ENCODE assay signal across 1 cellular context in genomic region chr16:1090620-1091587, GRCh38.
A peak's percentile ranks its signal among the peaks of the same experiment; 100 is the strongest.
TF ChIP-seq lines count a peak whose summit lies in the region.

No MANE protein-coding gene starts in this region.

TF ChIP-seq in HepG2, 621 proteins besides CTCF, POLR2A, EP300 and RAD21 (continued from another document and continues in another):
- TF ChIP-seq ZGPAT (CRISPR knock-in tag; IDR thresholded peaks at IDR 0.05) (peak; percentile 38), RBFOX2 (IDR thresholded peaks at IDR 0.05; ENCODE audit: low read depth, low read length) (0 out of 2 replicates have a peak, but pooled peaks have one; percentile 21), ZNF142 (CRISPR knock-in tag; IDR thresholded peaks at IDR 0.05) (no peak), ZNF724P (CRISPR knock-in tag; IDR thresholded peaks at IDR 0.05; ENCODE audit: borderline replicate concordance) (peak; percentile 77; the same call in 1 of the 2 replicates), HMGXB4 (CRISPR knock-in tag; IDR thresholded peaks at IDR 0.05; ENCODE audit: borderline replicate concordance in 1 of 2, low read depth in 1 of 2) (peak in 1 of 2 experiments; percentile 32; a peak in 2 of 4 replicates), HOMEZ (CRISPR knock-in tag; IDR thresholded peaks at IDR 0.05; ENCODE audit: low read depth) (no peak), ZNF496 (CRISPR knock-in tag; IDR thresholded peaks at IDR 0.05; ENCODE audit: insufficient replicate concordance) (no peak), KLF6 (CRISPR knock-in tag; IDR thresholded peaks at IDR 0.05) (peak; percentile 13; the same call in 1 of the 2 replicates), MYC (CRISPR knock-in tag; IDR thresholded peaks at IDR 0.05; ENCODE audit: borderline replicate concordance) (peak; percentile 87; the same call in 1 of the 2 replicates), REST (IDR thresholded peaks at IDR 0.05; ENCODE audit: borderline replicate concordance in 1 of 2, low read depth in 1 of 2, low read length in 2 of 2) (no peak), GABPA (IDR thresholded peaks at IDR 0.05; ENCODE audit: low read depth, low read length) (no peak), GABPA (CRISPR knock-in tag; IDR thresholded peaks at IDR 0.05; ENCODE audit: low read depth) (peak; percentile 69), DNMT1 (CRISPR knock-in tag; IDR thresholded peaks at IDR 0.05) (peak; percentile 59; the same call in 1 of the 2 replicates), ZNF331 (CRISPR knock-in tag; IDR thresholded peaks at IDR 0.05) (0 out of 2 replicates have a peak, but pooled peaks have one; percentile 26), MLX (CRISPR knock-in tag; IDR thresholded peaks at IDR 0.05) (peak; percentile 75), ADNP (CRISPR knock-in tag; IDR thresholded peaks at IDR 0.05) (no peak), ZNF710 (CRISPR knock-in tag; IDR thresholded peaks at IDR 0.05; ENCODE audit: borderline replicate concordance) (0 out of 2 replicates have a peak, but pooled peaks have one; percentile 3), TMF1 (CRISPR knock-in tag; IDR thresholded peaks at IDR 0.05; ENCODE audit: low read depth) (no peak), RXRB (CRISPR knock-in tag; IDR thresholded peaks at IDR 0.05; ENCODE audit: borderline replicate concordance) (peak; percentile 58; the same call in 1 of the 2 replicates), KLF16 (CRISPR knock-in tag; IDR thresholded peaks at IDR 0.05) (peak in 1 of 2 experiments; percentile 61; a peak in 1 of 4 replicates), RXRA (CRISPR knock-in tag; IDR thresholded peaks at IDR 0.05) (peak; percentile 50), GATA4 (IDR thresholded peaks at IDR 0.05; ENCODE audit: borderline replicate concordance, low read depth) (0 out of 2 replicates have a peak, but pooled peaks have one; percentile 1), HMGXB3 (CRISPR knock-in tag; IDR thresholded peaks at IDR 0.05; ENCODE audit: borderline replicate concordance) (0 out of 2 replicates have a peak, but pooled peaks have one; percentile 36), ZFP90 (CRISPR knock-in tag; IDR thresholded peaks at IDR 0.05; ENCODE audit: borderline replicate concordance) (no peak), SP5 (CRISPR knock-in tag; IDR thresholded peaks at IDR 0.05; ENCODE audit: borderline replicate concordance, low read depth) (peak; percentile 70), ZNF580 (CRISPR knock-in tag; IDR thresholded peaks at IDR 0.05; ENCODE audit: borderline replicate concordance, low read depth) (0 out of 2 replicates have a peak, but pooled peaks have one; percentile 21), SRSF4 (IDR thresholded peaks at IDR 0.05; ENCODE audit: low read depth, low read length, poor library complexity, severe bottlenecking) (no peak), MAX (IDR thresholded peaks at IDR 0.05) (peak; percentile 85), FOXK2 (IDR thresholded peaks at IDR 0.05) (no peak), XRCC5 (optimal IDR thresholded peaks at IDR 0.05; ENCODE audit: low read length) (peak; percentile 7)
